Comparison of ENCODE assay signal across 18 cellular contexts in genomic region chr19:42017040-42017439, GRCh38. TPM values are rescaled to one million over a fixed set of nuclear protein-coding genes. Genes with fewer than 3 reads are reported as not detected.
DNase-seq lines count a peak whose midpoint lies in the region; ATAC-seq, FAIRE-seq and TF ChIP-seq lines count a peak whose summit lies in the region.
"Had no signal": no experiment of that assay in that cellular context is flagged by ENCODE, and none has a peak within 500 bp of the region (broad histone marks: within the 10 kb centered on the region; RNA-seq: fewer than 3 reads in every experiment).

No MANE protein-coding gene starts in this region.

- H3K4me2 ChIP-seq in GM12878 (ENCODE audit: control insufficient read depth, insufficient read depth), result no peak overlapping the region

- H4K20me1 ChIP-seq in GM12878 (ENCODE audit: control insufficient read depth, insufficient read depth), result no peaks in the 10 kb centered on the region

- CTCF ChIA-PET in GM12878 (lab: Yijun Ruan, JAX), result interaction anchor here (3.9 kb wide), 1 partner anchor 12 kb away, joined by 18 read pairs; no protein-coding TSS in a partner anchor
- CTCF ChIA-PET in naive thymus-derived CD4-positive, alpha-beta T cell (lab: Charles Lee), result interaction anchor here (0.7 kb wide), 1 partner anchor 17 kb away, joined by 3 read pairs; no protein-coding TSS in a partner anchor

- peak overlapping the region; percentile 21 for H3K27ac Mint-ChIP-seq in activated T-cell treated with anti-CD3 and anti-CD28 coated beads, Interleukin-2, amount 50 U/mL, for 72 hours
- H3K27ac Mint-ChIP-seq in activated T-cell treated with anti-CD3 and anti-CD28 coated beads, Interleukin-2, amount 50 U/mL, for 24 hours, result no peak overlapping the region
- H3K27ac Mint-ChIP-seq in naive thymus-derived CD4-positive, alpha-beta T cell, result no peak overlapping the region
- H3K27ac Mint-ChIP-seq: HFFc6 had no signal

- RAD21 ChIA-PET in GM12878 (lab: Charles Lee; ENCODE audit: unreplicated experiment), result no interaction called here

- SMC1A ChIA-PET in GM12878 (lab: Charles Lee; ENCODE audit: uncharacterized antibody, unreplicated experiment), result no interaction called here

- H3K9me3 Mint-ChIP-seq in activated T-cell treated with anti-CD3 and anti-CD28 coated beads, Interleukin-2, amount 50 U/mL, for 72 hours, result no peaks in the 10 kb centered on the region
- H3K9me3 Mint-ChIP-seq in activated T-cell treated with anti-CD3 and anti-CD28 coated beads, Interleukin-2, amount 50 U/mL, for 24 hours, result no peaks in the 10 kb centered on the region
- peaks cover 0 to 2% (median 0%) of the 10 kb centered on the region in 11 donors for H3K9me3 Mint-ChIP-seq in naive thymus-derived CD4-positive, alpha-beta T cell
- H3K9me3 Mint-ChIP-seq: CD8-positive, alpha-beta memory T cell; HFFc6 had no signal

- WGBS in GM12878 (ENCODE audit: insufficient coverage, insufficient replicate concordance, low lambda C conversion rate, missing lambda C conversion rate), result 47% methylated on average over 8 of the region's 8 CpGs

- BruUV-seq in GM12878 (replicated peaks; lab: Mats Ljungman, UMichigan), result no TSS peak

- H3K27ac ChIP-seq in GM12878 (ENCODE audit: control insufficient read depth, insufficient read depth), result no peak overlapping the region
- H3K27ac ChIP-seq in naive thymus-derived CD4-positive, alpha-beta T cell (ENCODE audit: low read depth, low read length), result no peak overlapping the region
- H3K27ac ChIP-seq: 22Rv1, BLaER1 had no signal

- in situ Hi-C loops in GM12878 (cut with MboI), result no loop called here

- H3K27me3 ChIP-seq in GM12878 (replicated peaks in 1 of 2; ENCODE audit: control insufficient read depth in 2 of 2, insufficient read depth in 2 of 2, low read length in 1 of 2), result peaks cover 0 to 2% of the 10 kb centered on the region in 2 experiments; a peak in 1 of 4 replicates
- no peaks in the 10 kb centered on the region for H3K27me3 ChIP-seq in naive thymus-derived CD4-positive, alpha-beta T cell (ENCODE audit: control insufficient read depth in 2 of 2, insufficient read depth in 2 of 2, low read length in 2 of 2)
- H3K27me3 ChIP-seq: BLaER1 had no signal

- H3K4me1 ChIP-seq in GM12878 (ENCODE audit: control insufficient read depth, insufficient read depth, low read length), result no peaks in the 10 kb centered on the region
- H3K4me1 ChIP-seq in naive thymus-derived CD4-positive, alpha-beta T cell (ENCODE audit: control insufficient read depth in 2 of 2, insufficient read depth in 2 of 2, low read length in 2 of 2), result no peaks in the 10 kb centered on the region
- H3K4me1 ChIP-seq: HAP-1 had no signal

- TF ChIP-seq CTCF in GM12878 (IDR thresholded peaks at IDR 0.05 in 2 of 3, conservative IDR thresholded peaks at IDR 0.05 in 1 of 3; ENCODE audit: control insufficient read depth in 2 of 3, extremely low read depth in 1 of 3, insufficient read depth in 1 of 3, low read depth in 3 of 3, low read length in 3 of 3), result no peak

- POLR2A ChIA-PET in GM12878 (lab: Charles Lee), result no interaction called here
- POLR2A ChIA-PET in naive thymus-derived CD4-positive, alpha-beta T cell (lab: Charles Lee), result no interaction called here

- ATAC-seq in activated T-cell treated with anti-CD3 and anti-CD28 coated beads, Interleukin-2, amount 50 U/mL, for 72 hours (replicated peaks in 1 of 2), result no peak
- ATAC-seq in GM12878 (no peak), HG03025 (IDR thresholded peaks at IDR 0.05; ENCODE audit: low FRiP score, unreplicated experiment) (no peak)
- no peak for ATAC-seq in naive thymus-derived CD4-positive, alpha-beta T cell
- ATAC-seq: K562 had no signal

- no peak overlapping the region for H3K4me3 ChIP-seq in GM12878
- no peak overlapping the region for H3K4me3 ChIP-seq in naive thymus-derived CD4-positive, alpha-beta T cell (ENCODE audit: low read length)
- H3K4me3 ChIP-seq: BLaER1, HAP-1, K562 had no signal

- no peak for DNase-seq in activated T-cell treated with anti-CD3 and anti-CD28 coated beads, Interleukin-2, amount 50 U/mL, for 72 hours
- no peak for DNase-seq in activated T-cell treated with anti-CD3 and anti-CD28 coated beads, Interleukin-2, amount 50 U/mL, for 24 hours
- no peak for DNase-seq in GM12878 (ENCODE audit: low read depth, low spot score)
- DNase-seq in cerebellar nuclear complex (lab: John Stamatoyannopoulos, UW), result no peak
- DNase-seq in naive thymus-derived CD4-positive, alpha-beta T cell, result no peak
- DNase-seq: AML-193; CD8-positive, alpha-beta memory T cell; DMS53; HFFc6 had no signal

- no peaks in the 10 kb centered on the region for H3K9me3 ChIP-seq in GM12878 (replicated peaks; ENCODE audit: control insufficient read depth, insufficient read depth, low read length)
- no peaks in the 10 kb centered on the region for H3K9me3 ChIP-seq in naive thymus-derived CD4-positive, alpha-beta T cell (ENCODE audit: control insufficient read depth in 2 of 3, low read length in 3 of 3)
- H3K9me3 ChIP-seq: BLaER1, HAP-1 had no signal

- H3K4me1 Mint-ChIP-seq in activated T-cell treated with anti-CD3 and anti-CD28 coated beads, Interleukin-2, amount 50 U/mL, for 72 hours (ENCODE audit: low read depth), result peaks cover 8% of the 10 kb centered on the region
- H3K4me1 Mint-ChIP-seq in activated T-cell treated with anti-CD3 and anti-CD28 coated beads, Interleukin-2, amount 50 U/mL, for 24 hours (ENCODE audit: low read depth), result peaks cover 5% of the 10 kb centered on the region
- H3K4me1 Mint-ChIP-seq in naive thymus-derived CD4-positive, alpha-beta T cell, result peaks cover 0 to 4% (median 0%) of the 10 kb centered on the region in 7 donors
- H3K4me1 Mint-ChIP-seq: CD8-positive, alpha-beta memory T cell had no signal

- H3K9ac ChIP-seq in GM12878 (ENCODE audit: control insufficient read depth, insufficient read depth, low read length), result no peak overlapping the region
- H3K9ac ChIP-seq: BLaER1 had no signal

- no peaks in the 10 kb centered on the region for H3K79me2 ChIP-seq in GM12878 (ENCODE audit: control insufficient read depth, insufficient read depth, low read length)

- no peak for TF ChIP-seq POLR2A in GM12878 (IDR thresholded peaks at IDR 0.05; ENCODE audit: low read depth, low read length)

- no peak for FAIRE-seq in GM12878 (lab: Jason Lieb, UNC)
- FAIRE-seq: GM12892, GM19239, H1, HTR-8/SVneo, K562 had no signal

- H3K36me3 ChIP-seq in GM12878 (ENCODE audit: control insufficient read depth in 2 of 2, insufficient read depth in 2 of 2, low read length in 1 of 2), result no peaks in the 10 kb centered on the region
- no peaks in the 10 kb centered on the region for H3K36me3 ChIP-seq in naive thymus-derived CD4-positive, alpha-beta T cell (ENCODE audit: control insufficient read depth in 2 of 3, insufficient read depth in 3 of 3, low read length in 3 of 3)
- H3K36me3 ChIP-seq: HAP-1 had no signal

- intact Hi-C loops in GM12878 (cut with micrococcal nuclease; ENCODE audit: unreplicated experiment), result no loop called here
- intact Hi-C loops in naive thymus-derived CD4-positive, alpha-beta T cell (cut with micrococcal nuclease), result no loop called here

- no peaks in the 10 kb centered on the region for H3K36me3 Mint-ChIP-seq in activated T-cell treated with anti-CD3 and anti-CD28 coated beads, Interleukin-2, amount 50 U/mL, for 72 hours (ENCODE audit: insufficient read depth in 2 of 2)
- H3K36me3 Mint-ChIP-seq in activated T-cell treated with anti-CD3 and anti-CD28 coated beads, Interleukin-2, amount 50 U/mL, for 24 hours (ENCODE audit: low read depth), result no peaks in the 10 kb centered on the region
- H3K36me3 Mint-ChIP-seq in naive thymus-derived CD4-positive, alpha-beta T cell, result no peaks in the 10 kb centered on the region
- H3K36me3 Mint-ChIP-seq: CD8-positive, alpha-beta memory T cell had no signal

- peaks cover 8% of the 10 kb centered on the region for H3K27me3 Mint-ChIP-seq in activated T-cell treated with anti-CD3 and anti-CD28 coated beads, Interleukin-2, amount 50 U/mL, for 72 hours (ENCODE audit: low read depth)
- no peaks in the 10 kb centered on the region for H3K27me3 Mint-ChIP-seq in activated T-cell treated with anti-CD3 and anti-CD28 coated beads, Interleukin-2, amount 50 U/mL, for 24 hours
- peaks cover 0 to 10% (median 0%) of the 10 kb centered on the region in 5 donors for H3K27me3 Mint-ChIP-seq in naive thymus-derived CD4-positive, alpha-beta T cell

- no peak for TF ChIP-seq EP300 in GM12878 (IDR thresholded peaks at IDR 0.05; ENCODE audit: borderline replicate concordance in 1 of 2, control insufficient read depth in 1 of 2, low read depth in 2 of 2, low read length in 2 of 2)

- no peak overlapping the region for H2AFZ ChIP-seq in GM12878 (ENCODE audit: control insufficient read depth, low read depth, low read length)

- no peak for TF ChIP-seq RAD21 in GM12878 (IDR thresholded peaks at IDR 0.05; ENCODE audit: insufficient read depth, low read depth, low read length)

- no peak overlapping the region for H3K4me3 Mint-ChIP-seq in activated T-cell treated with anti-CD3 and anti-CD28 coated beads, Interleukin-2, amount 50 U/mL, for 72 hours
- H3K4me3 Mint-ChIP-seq in activated T-cell treated with anti-CD3 and anti-CD28 coated beads, Interleukin-2, amount 50 U/mL, for 24 hours, result no peak overlapping the region
- no peak overlapping the region for H3K4me3 Mint-ChIP-seq in naive thymus-derived CD4-positive, alpha-beta T cell
- H3K4me3 Mint-ChIP-seq: CD8-positive, alpha-beta memory T cell; HFFc6 had no signal

RNA-seq across cellular contexts. Expression of gene ATP1A3, which starts 23.0 kb away (rescaled TPM):
- 1 to 10 TPM; 4.3 to 6.2 TPM for total RNA-seq in activated T-cell treated with anti-CD3 and anti-CD28 coated beads, Interleukin-2, amount 50 U/mL, for 72 hours
- total RNA-seq in GM12878 (2013; cell fraction: nucleolus; rRNA removed), result 1.6 and 3.6 TPM in 2 replicates
- total RNA-seq in GM12878 (2014; rRNA removed) (0.17 and 0.22 TPM in 2 replicates), GM12878 (2014; rRNA removed; fragmentation: Illumina TruSeq; extraction: Trizol) (0.09 and 0.22 TPM in 2 replicates), GM12878 (2021) (0.64 and 0.72 TPM in 2 replicates)
- 0.76 TPM for polyA plus RNA-seq in GM12878 (2011; ENCODE audit: low read depth)
- polyA plus RNA-seq in GM12878 (2011; rRNA removed) (0.20 TPM in 1 of 2 replicates, not detected in the other), GM12878 (2014; fragmentation: Illumina TruSeq; extraction: Trizol) (0.06 and 0.37 TPM in 2 replicates), GM12878 (2014; fragmentation: Nextera tagmentation; extraction: Ambion mirVana) (not detected), GM12878 (2014; rRNA removed) (0.28 and 0.84 TPM in 2 replicates), GM12878 (2016; fragmentation: Nextera tagmentation; extraction: Ambion mirVana) (under 1 TPM; 0.39 to 0.86 TPM)
- 0.22 and 0.24 TPM in 2 replicates for polyA plus RNA-seq in GM12878 (2011; cell fraction: cytosol; rRNA removed)
- polyA plus RNA-seq in GM12878 (2011; cell fraction: nucleus; rRNA removed), result 0.73 and 0.85 TPM in 2 replicates
- 2.4 TPM in 2 replicates for polyA plus RNA-seq in GM12878 (2012)
- 0.29 and 0.41 TPM in 2 replicates for polyA minus RNA-seq in GM12878 (2011; rRNA and poly(A)+ RNA removed)
- 0.62 and 0.67 TPM in 2 replicates for polyA minus RNA-seq in GM12878 (2011; cell fraction: cytosol; rRNA and poly(A)+ RNA removed)
- polyA minus RNA-seq in GM12878 (2011; cell fraction: nucleus; rRNA and poly(A)+ RNA removed), result 0.24 and 0.38 TPM in 2 replicates
- total RNA-seq in naive thymus-derived CD4-positive, alpha-beta T cell, result 1 to 10 TPM; 1.3 to 5.0 (median 2.9) TPM
- polyA plus RNA-seq in naive thymus-derived CD4-positive, alpha-beta T cell, result 1 to 10 TPM in 1 of 2 donors, under 1 TPM in 1; 0.54 to 2.7 TPM

RNA-seq across cellular contexts. Expression of gene GRIK5, which starts 53.0 kb away (rescaled TPM):
- total RNA-seq in activated T-cell treated with anti-CD3 and anti-CD28 coated beads, Interleukin-2, amount 50 U/mL, for 72 hours, result 1 to 10 TPM; 1.1 to 3.8 TPM
- 0.17 and 0.31 TPM in 2 replicates for total RNA-seq in GM12878 (2013; cell fraction: nucleolus; rRNA removed)
- total RNA-seq in GM12878 (2014; rRNA removed), result 0.05 and 0.06 TPM in 2 replicates
- not detected in 2 replicates for total RNA-seq in GM12878 (2014; rRNA removed; fragmentation: Illumina TruSeq; extraction: Trizol)
- total RNA-seq in GM12878 (2021), result 0.19 and 0.23 TPM in 2 replicates
- not detected for polyA plus RNA-seq in GM12878 (2011; ENCODE audit: low read depth)
- polyA plus RNA-seq in GM12878 (2011; rRNA removed), result 0.03 and 0.04 TPM in 2 replicates
- polyA plus RNA-seq in GM12878 (2011; cell fraction: cytosol; rRNA removed), result 0.04 and 0.07 TPM in 2 replicates
- polyA plus RNA-seq in GM12878 (2011; cell fraction: nucleus; rRNA removed), result 0.31 and 0.44 TPM in 2 replicates
- 0.18 and 0.19 TPM in 2 replicates for polyA plus RNA-seq in GM12878 (2012)
- polyA plus RNA-seq in GM12878 (2014; fragmentation: Illumina TruSeq; extraction: Trizol), result 0.07 TPM in 1 of 2 replicates, not detected in the other
- under 1 TPM in 1 of 2 experiments, not detected in 1; 0.04 TPM for polyA plus RNA-seq in GM12878 (2014; fragmentation: Nextera tagmentation; extraction: Ambion mirVana)
- 0.15 and 0.23 TPM in 2 replicates for polyA plus RNA-seq in GM12878 (2014; rRNA removed)
- under 1 TPM in 1 of 2 experiments, not detected in 1; 0.08 TPM for polyA plus RNA-seq in GM12878 (2016; fragmentation: Nextera tagmentation; extraction: Ambion mirVana)
- polyA minus RNA-seq in GM12878 (2011; rRNA and poly(A)+ RNA removed), result not detected in 2 replicates
- polyA minus RNA-seq in GM12878 (2011; cell fraction: cytosol; rRNA and poly(A)+ RNA removed), result not detected in 2 replicates
- 0.10 and 0.12 TPM in 2 replicates for polyA minus RNA-seq in GM12878 (2011; cell fraction: nucleus; rRNA and poly(A)+ RNA removed)
- total RNA-seq in naive thymus-derived CD4-positive, alpha-beta T cell, result 1 to 10 TPM in 2 of 5 experiments, under 1 TPM in 3; 0.57 to 3.5 (median 0.86) TPM
- under 1 TPM in 1 of 2 donors, not detected in 1; 0.09 TPM for polyA plus RNA-seq in naive thymus-derived CD4-positive, alpha-beta T cell
- polyA plus RNA-seq: CD8-positive, alpha-beta memory T cell had no signal

RNA-seq across cellular contexts. Expression of gene RABAC1, which starts 57.9 kb away (rescaled TPM):
- 10 to 100 TPM; 64.5 to 81.0 TPM for total RNA-seq in activated T-cell treated with anti-CD3 and anti-CD28 coated beads, Interleukin-2, amount 50 U/mL, for 72 hours
- total RNA-seq in GM12878 (2013; cell fraction: nucleolus; rRNA removed), result 9.6 and 11.0 TPM in 2 replicates
- total RNA-seq in GM12878 (2014; rRNA removed) (90.6 and 104 TPM in 2 replicates), GM12878 (2014; rRNA removed; fragmentation: Illumina TruSeq; extraction: Trizol) (14.1 and 15.6 TPM in 2 replicates), GM12878 (2021) (71.2 and 80.6 TPM in 2 replicates)
- polyA plus RNA-seq in GM12878 (2011; ENCODE audit: low read depth), result 57.5 TPM
- polyA plus RNA-seq in GM12878 (2011; rRNA removed) (8.3 and 15.9 TPM in 2 replicates), GM12878 (2014; fragmentation: Illumina TruSeq; extraction: Trizol) (5.2 and 11.1 TPM in 2 replicates), GM12878 (2014; fragmentation: Nextera tagmentation; extraction: Ambion mirVana) (10 to 100 TPM; 10.9 to 27.3 TPM), GM12878 (2014; rRNA removed) (115 and 118 TPM in 2 replicates), GM12878 (2016; fragmentation: Nextera tagmentation; extraction: Ambion mirVana) (10 to 100 TPM; 86.9 to 90.4 TPM)
- polyA plus RNA-seq in GM12878 (2011; cell fraction: cytosol; rRNA removed), result 41.8 and 54.8 TPM in 2 replicates
- polyA plus RNA-seq in GM12878 (2011; cell fraction: nucleus; rRNA removed), result 25.1 and 27.7 TPM in 2 replicates
- polyA plus RNA-seq in GM12878 (2012), result 69.9 and 85.8 TPM in 2 replicates
- polyA minus RNA-seq in GM12878 (2011; rRNA and poly(A)+ RNA removed), result 11.8 and 16.9 TPM in 2 replicates
- polyA minus RNA-seq in GM12878 (2011; cell fraction: cytosol; rRNA and poly(A)+ RNA removed), result 4.4 and 4.8 TPM in 2 replicates
- polyA minus RNA-seq in GM12878 (2011; cell fraction: nucleus; rRNA and poly(A)+ RNA removed), result 7.6 and 12.1 TPM in 2 replicates
- 10 to 100 TPM; 70.4 to 90.9 (median 78.1) TPM for total RNA-seq in naive thymus-derived CD4-positive, alpha-beta T cell
- 100 to 1,000 TPM; 171 to 187 TPM for polyA plus RNA-seq in naive thymus-derived CD4-positive, alpha-beta T cell

RNA-seq across cellular contexts. Expression of gene ZNF574, which starts 58.9 kb away (rescaled TPM):
- 10 to 100 TPM; 11.5 to 12.2 TPM for total RNA-seq in activated T-cell treated with anti-CD3 and anti-CD28 coated beads, Interleukin-2, amount 50 U/mL, for 72 hours
- total RNA-seq in GM12878 (2013; cell fraction: nucleolus; rRNA removed), result 27.4 and 34.0 TPM in 2 replicates
- 12.6 and 15.4 TPM in 2 replicates for total RNA-seq in GM12878 (2014; rRNA removed)
- total RNA-seq in GM12878 (2014; rRNA removed; fragmentation: Illumina TruSeq; extraction: Trizol), result 5.3 and 5.9 TPM in 2 replicates
- 17.6 and 18.9 TPM in 2 replicates for total RNA-seq in GM12878 (2021)
- polyA plus RNA-seq in GM12878 (2011; ENCODE audit: low read depth), result 3.0 TPM
- polyA plus RNA-seq in GM12878 (2011; rRNA removed), result 2.1 and 7.9 TPM in 2 replicates
- 14.1 and 19.8 TPM in 2 replicates for polyA plus RNA-seq in GM12878 (2011; cell fraction: cytosol; rRNA removed)
- 19.9 and 22.1 TPM in 2 replicates for polyA plus RNA-seq in GM12878 (2011; cell fraction: nucleus; rRNA removed)
- polyA plus RNA-seq in GM12878 (2012), result 8.1 and 9.7 TPM in 2 replicates
- polyA plus RNA-seq in GM12878 (2014; fragmentation: Illumina TruSeq; extraction: Trizol), result 1.2 and 5.4 TPM in 2 replicates
- under 1 TPM; 0.32 to 0.55 TPM for polyA plus RNA-seq in GM12878 (2014; fragmentation: Nextera tagmentation; extraction: Ambion mirVana)
- 14.9 and 17.7 TPM in 2 replicates for polyA plus RNA-seq in GM12878 (2014; rRNA removed)
- polyA plus RNA-seq in GM12878 (2016; fragmentation: Nextera tagmentation; extraction: Ambion mirVana), result 10 to 100 TPM; 20.9 to 25.6 TPM
- polyA minus RNA-seq in GM12878 (2011; rRNA and poly(A)+ RNA removed), result 14.7 and 27.5 TPM in 2 replicates
- polyA minus RNA-seq in GM12878 (2011; cell fraction: cytosol; rRNA and poly(A)+ RNA removed), result 12.2 and 13.9 TPM in 2 replicates
- polyA minus RNA-seq in GM12878 (2011; cell fraction: nucleus; rRNA and poly(A)+ RNA removed), result 7.3 and 12.0 TPM in 2 replicates
- total RNA-seq in naive thymus-derived CD4-positive, alpha-beta T cell, result 10 to 100 TPM; 17.6 to 26.7 (median 20.9) TPM
- 10 to 100 TPM; 11.2 to 32.8 TPM for polyA plus RNA-seq in naive thymus-derived CD4-positive, alpha-beta T cell
